ENCODE assay signal across 11 cellular contexts in genomic region chr17:82351254-82351712, GRCh38. TPM values are rescaled to one million over a fixed set of nuclear protein-coding genes. Genes with fewer than 3 reads are reported as not detected.
DNase-seq lines count a peak whose midpoint lies in the region; ATAC-seq, FAIRE-seq and TF ChIP-seq lines count a peak whose summit lies in the region.
"Had no signal": no experiment of that assay in that cellular context is flagged by ENCODE, and none has a peak within 500 bp of the region (broad histone marks: within the 10 kb centered on the region; RNA-seq: fewer than 3 reads in every experiment).

No MANE protein-coding gene starts in this region.

- H3K27me3 ChIP-seq in Peyer's patch = no peaks in the 10 kb centered on the region
- H3K27me3 ChIP-seq: testis had no signal

- no peak overlapping the region for H3K4me3 ChIP-seq in Peyer's patch
- H3K4me3 ChIP-seq: gastroesophageal sphincter, testis had no signal

- TF ChIP-seq POLR2A in Peyer's patch (IDR thresholded peaks at IDR 0.05) = no peak

- no peaks in the 10 kb centered on the region for H3K9me3 ChIP-seq in Peyer's patch
- H3K9me3 ChIP-seq: gastroesophageal sphincter, testis had no signal

- H3K27me3 Mint-ChIP-seq in nephron (ENCODE audit: low read depth) = peaks cover 3% of the 10 kb centered on the region
- H3K27me3 Mint-ChIP-seq in effector memory CD8-positive, alpha-beta T cell = peaks cover 22 to 50% of the 10 kb centered on the region in 2 donors

- H3K27ac ChIP-seq in Peyer's patch = peak overlapping the region in 1 of 4 donors; percentile 28
- H3K27ac ChIP-seq: gastroesophageal sphincter, testis had no signal

- DNase-seq in GM19239 (ENCODE audit: insufficient read length, low spot score) (no peak), Peyer's patch (peak; percentile 47 to 68 (median 57)), NCI-H510A (lab: John Stamatoyannopoulos, UW) (no peak), cerebellar cortex (ENCODE audit: low spot score) (no peak)
- no peak for DNase-seq in effector memory CD8-positive, alpha-beta T cell

- H3K4me3 Mint-ChIP-seq in nephron = no peak overlapping the region
- H3K4me3 Mint-ChIP-seq in effector memory CD8-positive, alpha-beta T cell = no peak overlapping the region

- H3K27ac Mint-ChIP-seq in nephron = peak overlapping the region; percentile 35 to 72 (median 64)
- H3K27ac Mint-ChIP-seq in effector memory CD8-positive, alpha-beta T cell = no peak overlapping the region

- no peaks in the 10 kb centered on the region for H3K9me3 Mint-ChIP-seq in nephron
- H3K9me3 Mint-ChIP-seq in effector memory CD8-positive, alpha-beta T cell = no peaks in the 10 kb centered on the region

- H3K36me3 Mint-ChIP-seq in nephron (ENCODE audit: low read depth) = no peaks in the 10 kb centered on the region
- no peaks in the 10 kb centered on the region for H3K36me3 Mint-ChIP-seq in effector memory CD8-positive, alpha-beta T cell (ENCODE audit: insufficient read depth)

- H3K4me1 Mint-ChIP-seq in nephron = peaks cover 38% of the 10 kb centered on the region
- H3K4me1 Mint-ChIP-seq in effector memory CD8-positive, alpha-beta T cell (ENCODE audit: low read depth in 2 of 2) = peaks cover 5 to 9% of the 10 kb centered on the region in 2 donors

- ATAC-seq in HG02642 (IDR thresholded peaks at IDR 0.05; ENCODE audit: poor library complexity, unreplicated experiment) (peak; percentile 44), GM19452 (IDR thresholded peaks at IDR 0.05; ENCODE audit: unreplicated experiment) (no peak)
- no peak for ATAC-seq in effector memory CD8-positive, alpha-beta T cell (replicated peaks)

- H3K36me3 ChIP-seq in Peyer's patch = no peaks in the 10 kb centered on the region
- H3K36me3 ChIP-seq: gastroesophageal sphincter had no signal

- TF ChIP-seq CTCF in Peyer's patch (IDR thresholded peaks at IDR 0.05) (no peak), nephron (IDR thresholded peaks at IDR 0.05; ENCODE audit: unreplicated experiment in 3 of 3) (no peak)

- peaks cover 0 to 5% (median 0%) of the 10 kb centered on the region in 4 donors for H3K4me1 ChIP-seq in Peyer's patch

- FAIRE-seq in GM19239 (lab: Jason Lieb, UNC) = peak; percentile 64

RNA-seq across cellular contexts. Expression of gene TEX19, which starts 7.8 kb away (rescaled TPM):
- total RNA-seq in Peyer's patch = not detected
- total RNA-seq: gastroesophageal sphincter had no signal

RNA-seq across cellular contexts. Expression of gene SECTM1, which starts 17.7 kb away (rescaled TPM):
- total RNA-seq in Peyer's patch = 100 to 1,000 TPM in 2 of 4 donors, 10 to 100 TPM in 2; 10.7 to 258 (median 94.5) TPM

RNA-seq across cellular contexts. Expression of gene UTS2R, which starts 20.3 kb away (rescaled TPM):
- total RNA-seq in Peyer's patch = not detected
- total RNA-seq: gastroesophageal sphincter, SK-MEL-5 had no signal

RNA-seq across cellular contexts. Expression of gene CD7, which starts 33.9 kb away (rescaled TPM):
- total RNA-seq in Peyer's patch = 10 to 100 TPM in 3 of 4 donors, not detected in 1; 11.6 to 15.4 (median 15.2) TPM
- total RNA-seq: SK-MEL-5 had no signal

Comparison
In these comparisons a context has a peak if more than half of its experiments do, and no peak if none do; other contexts are left out.
1. DNase-seq: peak in Peyer's patch (3 of 3); none in GM19239 (single experiment), NCI-H510A (single experiment), effector memory CD8-positive, alpha-beta T cell (0 of 3) and cerebellar cortex (single experiment).
2. H3K27ac Mint-ChIP-seq: peak in nephron (3 of 3); none in effector memory CD8-positive, alpha-beta T cell (0 of 2).